1 cellular context compared by ENCODE assay signal in genomic region chr22:42436402-42436801, GRCh38.
TF ChIP-seq lines count a peak whose summit lies in the region.

No MANE protein-coding gene starts in this region.

TF ChIP-seq in H1, 55 proteins besides CTCF, POLR2A, EP300 and RAD21:
- TF ChIP-seq GABPA (IDR thresholded peaks at IDR 0.05; ENCODE audit: borderline replicate concordance, insufficient read depth, low read length) (no peak), E2F6 (IDR thresholded peaks at IDR 0.05) (no peak), RFX5 (IDR thresholded peaks at IDR 0.05; ENCODE audit: borderline replicate concordance, low read depth, low read length) (no peak), EZH2 (IDR thresholded peaks at IDR 0.05; ENCODE audit: low read depth, low read length, severe bottlenecking) (no peak), KDM4A (IDR thresholded peaks at IDR 0.05; ENCODE audit: low read depth, low read length, severe bottlenecking) (no peak), YY1 (IDR thresholded peaks at IDR 0.05; ENCODE audit: low read depth, low read length) (no peak), SUZ12 (IDR thresholded peaks at IDR 0.05; ENCODE audit: low read length) (no peak), TAF1 (IDR thresholded peaks at IDR 0.05; ENCODE audit: low read depth, low read length) (no peak), HDAC6 (IDR thresholded peaks at IDR 0.05; ENCODE audit: low read depth, low read length) (no peak), ATF3 (IDR thresholded peaks at IDR 0.05; ENCODE audit: insufficient read depth, low read depth, low read length) (no peak), CHD7 (IDR thresholded peaks at IDR 0.05; ENCODE audit: insufficient replicate concordance, low read length) (no peak), SP1 (IDR thresholded peaks at IDR 0.05; ENCODE audit: low read depth, low read length) (no peak), POU5F1 (IDR thresholded peaks at IDR 0.05; ENCODE audit: low read depth, low read length) (no peak), KDM1A (IDR thresholded peaks at IDR 0.05; ENCODE audit: borderline replicate concordance, low read length) (no peak), POLR2AphosphoS5 (IDR thresholded peaks at IDR 0.05; ENCODE audit: low read depth, low read length) (no peak), TAF7 (optimal IDR thresholded peaks at IDR 0.05; ENCODE audit: borderline replicate concordance, low read depth, low read length) (no peak)
